9 cellular contexts compared by ENCODE assay signal in the genomic region with DNA sequence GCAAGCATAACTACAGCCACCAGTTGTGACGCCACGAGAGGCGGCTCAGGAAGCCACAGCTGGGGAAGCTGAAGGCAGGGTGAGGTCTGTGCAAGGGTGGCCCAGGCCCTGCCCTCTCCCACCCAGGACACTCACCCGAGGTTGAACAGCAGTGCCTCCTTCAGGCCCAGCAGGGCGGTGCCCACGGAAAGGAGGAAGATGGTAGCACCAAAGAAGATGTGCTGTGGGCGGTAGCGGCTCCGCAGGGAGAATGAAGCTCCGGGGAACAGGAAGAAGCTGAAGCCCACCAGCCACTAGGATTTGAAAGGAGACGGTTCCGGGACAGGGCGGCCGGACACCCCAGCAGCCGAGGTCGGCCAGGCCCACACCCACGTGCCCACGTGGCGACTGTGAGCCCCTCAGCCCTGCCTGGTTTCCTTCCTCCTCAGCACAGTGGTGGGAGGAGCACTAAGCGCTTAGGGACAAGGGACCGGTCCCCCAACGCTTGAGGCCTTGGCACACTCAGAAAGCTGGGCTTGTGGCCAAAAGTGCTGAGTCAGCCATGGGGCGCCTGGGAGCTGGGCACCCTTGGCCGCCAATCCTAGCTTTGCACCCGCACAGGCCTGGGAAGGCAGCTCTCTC. TPM values are rescaled to one million over a fixed set of nuclear protein-coding genes. Genes with fewer than 3 reads are reported as not detected.
DNase-seq lines count a peak whose midpoint lies in the region; ATAC-seq and TF ChIP-seq lines count a peak whose summit lies in the region.
"Had no signal": no experiment of that assay in that cellular context is flagged by ENCODE, and none has a peak within 500 bp of the region (broad histone marks: within the 10 kb centered on the region; RNA-seq: fewer than 3 reads in every experiment).

No MANE protein-coding gene starts in this region.

- H3K27ac Mint-ChIP-seq in natural killer cell: peak overlapping the region; percentile 77 to 85
- H3K27ac Mint-ChIP-seq: activated naive CD8-positive, alpha-beta T cell had no signal

- H3K4me3 Mint-ChIP-seq in natural killer cell: peak overlapping the region; percentile 84
- H3K4me3 Mint-ChIP-seq: activated naive CD8-positive, alpha-beta T cell had no signal

- intact Hi-C loops in natural killer cell (cut with micrococcal nuclease): no loop called here

- H3K9me3 Mint-ChIP-seq in natural killer cell: no peaks in the 10 kb centered on the region

- H3K4me1 Mint-ChIP-seq in natural killer cell: peaks cover 14 to 40% of the 10 kb centered on the region in 2 donors

- peak overlapping the region; percentile 41 for H3K27ac ChIP-seq in epithelial cell of prostate

- peak; percentile 39 for TF ChIP-seq CTCF in natural killer cell (IDR thresholded peaks at IDR 0.05)

- ATAC-seq in natural killer cell (peak; percentile 90 to 97 (median 95)), GM18520 (IDR thresholded peaks at IDR 0.05; ENCODE audit: unreplicated experiment) (no peak), HG03457 (IDR thresholded peaks at IDR 0.05; ENCODE audit: unreplicated experiment) (no peak)

- no peaks in the 10 kb centered on the region for H3K36me3 Mint-ChIP-seq in natural killer cell
- H3K36me3 Mint-ChIP-seq: activated naive CD8-positive, alpha-beta T cell had no signal

- DNase-seq in stimulated activated CD4-positive, alpha-beta T cell treated with anti-CD3 and anti-CD28 coated beads, Interleukin-4, amount 100 ng/mL, for 24 hours: peak; percentile 18
- no peak for DNase-seq in stimulated activated CD4-positive, alpha-beta T cell treated with anti-CD3 and anti-CD28 coated beads, Interleukin-4, amount 100 ng/mL, for 4 hours
- DNase-seq in T1000 (lab: John Stamatoyannopoulos, UW) (peak; percentile 66), epithelial cell of prostate (ENCODE audit: low read depth, low spot score) (peak; percentile 24), natural killer cell (peak; percentile 51), AG08396 (ENCODE audit: low spot score) (no peak)

- H3K27me3 Mint-ChIP-seq in natural killer cell (ENCODE audit: low read depth in 2 of 2): no peaks in the 10 kb centered on the region
- H3K27me3 Mint-ChIP-seq: activated naive CD8-positive, alpha-beta T cell had no signal

RNA-seq across cellular contexts. Expression of a gene that starts 11.0 kb away (rescaled TPM):
- total RNA-seq in natural killer cell: 10 to 100 TPM; 16.3 to 19.3 (median 19.2) TPM

RNA-seq across cellular contexts. Expression of a gene that starts 41.8 kb away (rescaled TPM):
- total RNA-seq in natural killer cell: 1 to 10 TPM in 2 of 3 donors, under 1 TPM in 1; 0.86 to 1.2 (median 1.0) TPM

Comparison
In these comparisons a context has a peak if more than half of its experiments do, and no peak if none do; other contexts are left out.
1. DNase-seq: peak in stimulated activated CD4-positive, alpha-beta T cell treated with anti-CD3 and anti-CD28 coated beads, Interleukin-4, amount 100 ng/mL, for 24 hours (single experiment), T1000 (single experiment), epithelial cell of prostate (single experiment) and natural killer cell (single experiment); none in stimulated activated CD4-positive, alpha-beta T cell treated with anti-CD3 and anti-CD28 coated beads, Interleukin-4, amount 100 ng/mL, for 4 hours (0 of 2) and AG08396 (single experiment).
2. ATAC-seq: peak in natural killer cell (3 of 3); none in GM18520 (single experiment) and HG03457 (single experiment).